ENCODE assay signal across 9 cellular contexts in genomic region chr12:98416845-98417244, GRCh38.
DNase-seq lines count a peak whose midpoint lies in the region; ATAC-seq, FAIRE-seq and TF ChIP-seq lines count a peak whose summit lies in the region.
"Had no signal": no experiment of that assay in that cellular context is flagged by ENCODE, and none has a peak within 500 bp of the region (broad histone marks: within the 10 kb centered on the region; RNA-seq: fewer than 3 reads in every experiment).

No MANE protein-coding gene starts in this region.

- peaks cover 10% of the 10 kb centered on the region for H3K36me3 Mint-ChIP-seq in Calu3 (ENCODE audit: insufficient read depth, unreplicated experiment)

- H4K20me1 ChIP-seq in HepG2 (ENCODE audit: insufficient read depth, low read length) = no peaks in the 10 kb centered on the region

- no peak for FAIRE-seq in HepG2 (lab: Jason Lieb, UNC)

- intact Hi-C loops in Calu3 (cut with micrococcal nuclease; ENCODE audit: unreplicated experiment) (loop anchor here (5.0 kb wide), 3 partner anchors 85 to 580 kb away; no protein-coding TSS in a partner anchor), HepG2 (cut with micrococcal nuclease; ENCODE audit: unreplicated experiment) (no loop called here)

- no peaks in the 10 kb centered on the region for H3K27me3 Mint-ChIP-seq in Calu3 (ENCODE audit: unreplicated experiment)

- no peaks in the 10 kb centered on the region for H3K9me3 ChIP-seq in HepG2 (ENCODE audit: low read length)

- H3K4me2 ChIP-seq in HepG2 (ENCODE audit: low read depth, low read length) = no peak overlapping the region

- H3K27ac Mint-ChIP-seq in Calu3 (ENCODE audit: unreplicated experiment) = no peak overlapping the region

- in situ Hi-C loops in HepG2 (cut with HindIII; ENCODE audit: extremely low pct_ligation_motif_present, low pct_unique_long_range_greater_than_20kb) = no loop called here

- no peak overlapping the region for H3K9ac ChIP-seq in HepG2 (ENCODE audit: insufficient read depth, low read depth, low read length)

- 26% methylated on average over 4 of the region's 4 CpGs for WGBS in HepG2 (ENCODE audit: low lambda C conversion rate)

- 0 out of 5 replicates have a peak, but pooled peaks cover 0 to 1% of the 10 kb centered on the region in 2 experiments for H3K27me3 ChIP-seq in HepG2 (ENCODE audit: control insufficient read depth in 1 of 2, insufficient read depth in 2 of 2, low read length in 2 of 2)

- no peaks in the 10 kb centered on the region for H3K36me3 ChIP-seq in HepG2 (replicated peaks in 1 of 2; ENCODE audit: control insufficient read depth in 1 of 2, insufficient read depth in 2 of 2, low read length in 2 of 2)

- H3K9me3 Mint-ChIP-seq in Calu3 (ENCODE audit: low read depth, unreplicated experiment) = no peaks in the 10 kb centered on the region
- H3K9me3 Mint-ChIP-seq: central memory CD8-positive, alpha-beta T cell had no signal

- H3K4me1 Mint-ChIP-seq in Calu3 (ENCODE audit: low read depth, unreplicated experiment) = peaks cover 33% of the 10 kb centered on the region
- H3K4me1 Mint-ChIP-seq: central memory CD8-positive, alpha-beta T cell had no signal

- TF ChIP-seq CTCF in Calu3 (IDR thresholded peaks at IDR 0.05; ENCODE audit: unreplicated experiment) (no peak), VCaP (conservative IDR thresholded peaks at IDR 0.05) (peak; percentile 61), HepG2 (CRISPR knock-in tag; IDR thresholded peaks at IDR 0.05) (peak; percentile 28)

- peak; percentile 54 for ATAC-seq in HepG2
- ATAC-seq in GM18517 (IDR thresholded peaks at IDR 0.05; ENCODE audit: unreplicated experiment) = no peak

- H3K4me1 ChIP-seq in HepG2 (ENCODE audit: insufficient read depth, low read length) = 0 out of 2 replicates have a peak, but pooled peaks cover 10% of the 10 kb centered on the region

- H3K4me3 Mint-ChIP-seq in Calu3 (ENCODE audit: low read depth, unreplicated experiment) = no peak overlapping the region
- H3K4me3 Mint-ChIP-seq: central memory CD8-positive, alpha-beta T cell had no signal

- TF ChIP-seq EP300 in HepG2 (IDR thresholded peaks at IDR 0.05; ENCODE audit: low read depth in 2 of 2, low read length in 2 of 2) (no peak), HepG2 (CRISPR knock-in tag; IDR thresholded peaks at IDR 0.05; ENCODE audit: borderline replicate concordance) (no peak)

- DNase-seq in Calu3 (peak; percentile 34), Kasumi-1 (lab: John Stamatoyannopoulos, UW) (peak; percentile 53 to 81), HepG2 (ENCODE audit: low spot score) (no peak), NCI-H2081 (lab: John Stamatoyannopoulos, UW) (no peak), midbrain (lab: John Stamatoyannopoulos, UW) (no peak)
- no peak for DNase-seq in stimulated activated CD4-positive, alpha-beta T cell treated with anti-CD3 and anti-CD28 coated beads, Interleukin-2, amount 100 ng/mL, for 24 hours

- TF ChIP-seq RAD21 in HepG2 (CRISPR knock-in tag; IDR thresholded peaks at IDR 0.05) = no peak

- H3K79me2 ChIP-seq in HepG2 (ENCODE audit: insufficient read depth, low read length) = no peaks in the 10 kb centered on the region

- BruUV-seq in Calu3 (replicated peaks; lab: Mats Ljungman, UMichigan) (no TSS peak), HepG2 (replicated peaks; lab: Mats Ljungman, UMichigan) (no TSS peak)

- POLR2A ChIA-PET in HepG2 (lab: Yijun Ruan, JAX) = no interaction called here

- no peak overlapping the region for H3K27ac ChIP-seq in VCaP
- no peak overlapping the region for H3K27ac ChIP-seq in HepG2 (ENCODE audit: extremely low read length, insufficient read depth, low read length)

- H2AFZ ChIP-seq in HepG2 (ENCODE audit: low read length) = no peak overlapping the region

- H3K4me3 ChIP-seq in HepG2 (replicated peaks in 1 of 3; ENCODE audit: insufficient read depth in 1 of 3, low read depth in 2 of 3, low read length in 3 of 3) = no peak overlapping the region

- TF ChIP-seq POLR2A in HepG2 (IDR thresholded peaks at IDR 0.05; ENCODE audit: insufficient read depth in 1 of 2, low read depth in 2 of 2, low read length in 2 of 2) = no peak

- CTCF ChIA-PET in Calu3 (lab: Charles Lee) = interaction anchor here (0.6 to 3.4 kb wide), 5 partner anchors 43 to 229 kb away, joined by 3 to 17 read pairs (median 3); no protein-coding TSS in a partner anchor
- CTCF ChIA-PET in HepG2 (lab: Yijun Ruan, JAX; ENCODE audit: low intra/inter-chr PET ratio, low total read pairs) = no interaction called here

TF ChIP-seq in HepG2, 621 proteins besides CTCF, POLR2A, EP300 and RAD21:
- TF ChIP-seq EHMT2 (IDR thresholded peaks at IDR 0.05; ENCODE audit: borderline replicate concordance, low read depth, low read length) (no peak), IKZF4 (CRISPR knock-in tag; IDR thresholded peaks at IDR 0.05; ENCODE audit: borderline replicate concordance, low read depth, not compliant biosample characterization) (no peak), SMC3 (IDR thresholded peaks at IDR 0.05; ENCODE audit: low read length) (peak; percentile 7; the same call in 1 of the 2 replicates), ZNF251 (CRISPR knock-in tag; IDR thresholded peaks at IDR 0.05) (no peak), IKZF1 (IDR thresholded peaks at IDR 0.05) (no peak), ZFP36L1 (CRISPR knock-in tag; IDR thresholded peaks at IDR 0.05) (no peak), ARID3A (IDR thresholded peaks at IDR 0.05; ENCODE audit: low read depth, low read length) (no peak), DDIT3 (CRISPR knock-in tag; IDR thresholded peaks at IDR 0.05) (no peak), CREM (IDR thresholded peaks at IDR 0.05) (no peak), CREM (CRISPR knock-in tag; IDR thresholded peaks at IDR 0.05) (no peak), ZNF263 (CRISPR knock-in tag; IDR thresholded peaks at IDR 0.05) (no peak), STAG1 (CRISPR knock-in tag; IDR thresholded peaks at IDR 0.05) (peak; percentile 48)
- TF ChIP-seq, protein P1, sequence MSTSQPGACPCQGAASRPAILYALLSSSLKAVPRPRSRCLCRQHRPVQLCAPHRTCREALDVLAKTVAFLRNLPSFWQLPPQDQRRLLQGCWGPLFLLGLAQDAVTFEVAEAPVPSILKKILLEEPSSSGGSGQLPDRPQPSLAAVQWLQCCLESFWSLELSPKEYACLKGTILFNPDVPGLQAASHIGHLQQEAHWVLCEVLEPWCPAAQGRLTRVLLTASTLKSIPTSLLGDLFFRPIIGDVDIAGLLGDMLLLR (CRISPR knock-in tag; IDR thresholded peaks at IDR 0.05) = no peak

Comparison
In these comparisons a context has a peak if more than half of its experiments do, and no peak if none do; other contexts are left out.
1. DNase-seq: peak in Calu3 (single experiment) and Kasumi-1 (2 of 2); none in HepG2 (single experiment), NCI-H2081 (0 of 2), stimulated activated CD4-positive, alpha-beta T cell treated with anti-CD3 and anti-CD28 coated beads, Interleukin-2, amount 100 ng/mL, for 24 hours (0 of 2) and midbrain (single experiment).